Comparison of ENCODE assay signal across 8 cellular contexts in genomic region chr4:186727977-186728519, GRCh38. TPM values are rescaled to one million over a fixed set of nuclear protein-coding genes. Genes with fewer than 3 reads are reported as not detected.
A peak's percentile ranks its signal among the peaks of the same experiment; 100 is the strongest.
DNase-seq lines count a peak whose midpoint lies in the region; ATAC-seq and TF ChIP-seq lines count a peak whose summit lies in the region.
"Had no signal": no experiment of that assay in that cellular context is flagged by ENCODE, and none has a peak within 500 bp of the region (broad histone marks: within the 10 kb centered on the region; RNA-seq: fewer than 3 reads in every experiment).

No MANE protein-coding gene starts in this region.

- 47% methylated on average over 6 of the region's 6 CpGs for WGBS in smooth muscle cell (ENCODE audit: low lambda C conversion rate)
- 54 to 59% methylated on average over 6 of the region's 6 CpGs for WGBS in upper lobe of left lung, 2 donors

- H3K4me3 ChIP-seq in iPS-20b (ENCODE audit: low read length) (peak overlapping the region; percentile 83), smooth muscle cell (peak overlapping the region; percentile 83), upper lobe of left lung (no peak overlapping the region)

- peaks cover 31% of the 10 kb centered on the region for H3K27me3 ChIP-seq in iPS-20b (ENCODE audit: insufficient read depth, low read length)
- no peaks in the 10 kb centered on the region for H3K27me3 ChIP-seq in smooth muscle cell (ENCODE audit: low read depth)
- peaks cover 0 to 5% (median 0%) of the 10 kb centered on the region in 4 donors for H3K27me3 ChIP-seq in upper lobe of left lung

- peaks cover 29% of the 10 kb centered on the region for H3K79me2 ChIP-seq in smooth muscle cell (ENCODE audit: low read depth)

- no peak overlapping the region for H2AFZ ChIP-seq in smooth muscle cell (ENCODE audit: low read depth)

- H3K36me3 ChIP-seq in iPS-20b (ENCODE audit: insufficient read depth, low read depth, low read length) = no peaks in the 10 kb centered on the region
- H3K36me3 ChIP-seq in smooth muscle cell (ENCODE audit: low read depth) = no peaks in the 10 kb centered on the region
- no peaks in the 10 kb centered on the region for H3K36me3 ChIP-seq in upper lobe of left lung

- no peak for TF ChIP-seq EP300 in upper lobe of left lung (IDR thresholded peaks at IDR 0.05)

- H3K4me1 ChIP-seq in iPS-20b (ENCODE audit: insufficient read depth, low read length) (peaks cover 15% of the 10 kb centered on the region; the same call in 1 of the 2 replicates), smooth muscle cell (ENCODE audit: low read depth) (peaks cover 12% of the 10 kb centered on the region), upper lobe of left lung (peaks cover 0 to 38% (median 3%) of the 10 kb centered on the region in 4 donors)

- peak; percentile 18 for DNase-seq in HT1080 (ENCODE audit: low read depth)
- peak; percentile 50 for DNase-seq in astrocyte of the hippocampus (ENCODE audit: low read depth, low spot score)
- no peak for DNase-seq in smooth muscle cell (lab: John Stamatoyannopoulos, UW; ENCODE audit: unreplicated experiment)
- no peak for DNase-seq in upper lobe of left lung
- DNase-seq in NCI-H1105 (lab: John Stamatoyannopoulos, UW) = no peak
- DNase-seq: activated T-cell treated with anti-CD3 and anti-CD28 coated beads, Interleukin-2, amount 50 U/mL, for 4 hours had no signal

- TF ChIP-seq CTCF in smooth muscle cell (IDR thresholded peaks at IDR 0.05; ENCODE audit: borderline replicate concordance, insufficient read depth, poor library complexity, severe bottlenecking) (no peak), upper lobe of left lung (IDR thresholded peaks at IDR 0.05) (no peak)

- H3F3A ChIP-seq in smooth muscle cell (ENCODE audit: low read depth) = no peaks in the 10 kb centered on the region

- H3K27ac ChIP-seq in iPS-20b (ENCODE audit: low read length) (no peak overlapping the region), smooth muscle cell (ENCODE audit: low read depth) (no peak overlapping the region), upper lobe of left lung (no peak overlapping the region)

- H3K9me3 ChIP-seq in iPS-20b (ENCODE audit: insufficient read depth, low read depth, low read length) (no peaks in the 10 kb centered on the region), smooth muscle cell (replicated peaks; ENCODE audit: low read depth) (no peaks in the 10 kb centered on the region), upper lobe of left lung (no peaks in the 10 kb centered on the region)

- H3K9ac ChIP-seq in iPS-20b (ENCODE audit: low read depth, low read length) = no peak overlapping the region
- no peak overlapping the region for H3K9ac ChIP-seq in smooth muscle cell (ENCODE audit: low read depth)

- peak overlapping the region; percentile 97 for H3K4me2 ChIP-seq in smooth muscle cell

- ATAC-seq in upper lobe of left lung (ENCODE audit: low FRiP score in 2 of 2) (no peak), GM18907 (IDR thresholded peaks at IDR 0.05; ENCODE audit: unreplicated experiment) (no peak)
- ATAC-seq: activated T-cell treated with anti-CD3 and anti-CD28 coated beads, Interleukin-2, amount 50 U/mL, for 4 hours had no signal

- H4K20me1 ChIP-seq in smooth muscle cell (ENCODE audit: low read depth) = peaks cover 21% of the 10 kb centered on the region

- TF ChIP-seq POLR2A in upper lobe of left lung (IDR thresholded peaks at IDR 0.05) = no peak

RNA-seq across cellular contexts. Expression of gene FAT1, which starts 4.4 kb away (rescaled TPM):
- 132 and 140 TPM in 2 replicates for total RNA-seq in HT1080 (2014; rRNA removed; shearing (Covaris generic))
- polyA plus RNA-seq in HT1080 (2015; cell fraction: cytosol; rRNA removed) = 31.8 and 44.7 TPM in 2 replicates
- 364 and 377 TPM in 2 replicates for polyA plus RNA-seq in HT1080 (2015; cell fraction: nucleus; rRNA removed)
- total RNA-seq in smooth muscle cell (359 and 395 TPM in 2 replicates), upper lobe of left lung (10 to 100 TPM; 42.8 to 92.2 (median 77.4) TPM)
- 42.4 and 65.1 TPM in 2 replicates for polyA plus RNA-seq in smooth muscle cell

Comparison
In these comparisons a context has a peak if more than half of its experiments do, and no peak if none do; other contexts are left out.
1. DNase-seq: peak in HT1080 (single experiment) and astrocyte of the hippocampus (single experiment); none in smooth muscle cell (single experiment), upper lobe of left lung (0 of 2) and NCI-H1105 (single experiment).
2. H3K4me3 ChIP-seq: peak in iPS-20b (single experiment) and smooth muscle cell (single experiment); none in upper lobe of left lung (0 of 4).